32 cellular contexts compared by ENCODE assay signal in genomic region chr13:24150613-24151012, GRCh38.
"Had no signal": no experiment of that assay in that cellular context is flagged by ENCODE, and none has a peak within 500 bp of the region (broad histone marks: within the 10 kb centered on the region; RNA-seq: fewer than 3 reads in every experiment).

No MANE protein-coding gene starts in this region.

- H3K9me3 ChIP-seq: esophagus muscularis mucosa, gastrocnemius medialis, heart left ventricle had no signal

- H3K36me3 ChIP-seq: brain microvascular endothelial cell, esophagus muscularis mucosa, gastrocnemius medialis, heart left ventricle, WERI-Rb-1 had no signal

- H3K27me3 ChIP-seq: brain microvascular endothelial cell, esophagus muscularis mucosa, foreskin keratinocyte, gastrocnemius medialis, heart left ventricle had no signal

- H3K27ac ChIP-seq: brain microvascular endothelial cell, esophagus muscularis mucosa, foreskin keratinocyte, gastrocnemius medialis, heart left ventricle, WERI-Rb-1 had no signal

- H3K36me3 Mint-ChIP-seq: activated naive CD8-positive, alpha-beta T cell had no signal

- H3K27ac Mint-ChIP-seq: activated B cell treated with CpG ODN at 0.5 μM for 24 hours; activated CD8-positive, alpha-beta T cell treated with anti-CD3 and anti-CD28 coated beads for 36 hours; activated naive CD8-positive, alpha-beta T cell; activated T-helper 17 cell treated with anti-CD3 and anti-CD28 coated beads, Interleukin-2, amount 50 U/mL, for 72 hours; effector memory CD8-positive, alpha-beta T cell; T-helper 1 cell treated with Interleukin-12 subunit alpha and Interleukin-12 subunit beta and Interleukin-4 antibody, amounts not matched to agents 30 μg/mL and 1 μg/mL, for 36 hours; T-helper 2 cell treated with Interferon-gamma antibody and Interleukin-4, amounts not matched to agents 5 μg/mL and 100 μg/mL, for 36 hours had no signal

- ATAC-seq: activated CD4-positive, CD25-positive, alpha-beta regulatory T cell treated with anti-CD3 and anti-CD28 coated beads, Interleukin-2, amount 50 U/mL, for 24 hours; activated CD8-positive, alpha-beta T cell treated with anti-CD3 and anti-CD28 coated beads for 36 hours; activated T-cell treated with anti-CD3 and anti-CD28 coated beads, Interleukin-2, amount 50 U/mL, for 4 hours; activated T-helper 17 cell treated with anti-CD3 and anti-CD28 coated beads, Interleukin-2, amount 50 U/mL, for 72 hours; effector memory CD8-positive, alpha-beta T cell; foreskin keratinocyte; gastrocnemius medialis; heart left ventricle had no signal

- H3K4me3 Mint-ChIP-seq: activated B cell treated with CpG ODN at 0.5 μM for 24 hours; activated CD8-positive, alpha-beta T cell treated with anti-CD3 and anti-CD28 coated beads for 36 hours; activated naive CD8-positive, alpha-beta T cell; activated T-cell treated with anti-CD3 and anti-CD28 coated beads, Interleukin-2, amount 50 U/mL, for 4 hours; activated T-helper 17 cell treated with anti-CD3 and anti-CD28 coated beads, Interleukin-2, amount 50 U/mL, for 72 hours; effector memory CD8-positive, alpha-beta T cell; T-helper 1 cell treated with Interleukin-12 subunit alpha and Interleukin-12 subunit beta and Interleukin-4 antibody, amounts not matched to agents 30 μg/mL and 1 μg/mL, for 36 hours; T-helper 2 cell treated with Interferon-gamma antibody and Interleukin-4, amounts not matched to agents 5 μg/mL and 100 μg/mL, for 36 hours had no signal

- H3K9me3 Mint-ChIP-seq: activated B cell treated with CpG ODN at 0.5 μM for 24 hours; activated CD8-positive, alpha-beta T cell treated with anti-CD3 and anti-CD28 coated beads for 36 hours; activated T-cell treated with anti-CD3 and anti-CD28 coated beads, Interleukin-2, amount 50 U/mL, for 4 hours; activated T-helper 17 cell treated with anti-CD3 and anti-CD28 coated beads, Interleukin-2, amount 50 U/mL, for 72 hours; effector memory CD8-positive, alpha-beta T cell; T-helper 1 cell treated with Interleukin-12 subunit alpha and Interleukin-12 subunit beta and Interleukin-4 antibody, amounts not matched to agents 30 μg/mL and 1 μg/mL, for 36 hours; T-helper 2 cell treated with Interferon-gamma antibody and Interleukin-4, amounts not matched to agents 5 μg/mL and 100 μg/mL, for 36 hours had no signal

- DNase-seq: activated B cell treated with CpG ODN at 0.5 μM for 24 hours; activated CD4-positive, alpha-beta T cell treated with anti-CD3 and anti-CD28 coated beads for 48 hours; activated CD4-positive, alpha-beta T cell treated with anti-CD3 and anti-CD28 coated beads, Interleukin-2, amount 50 U/mL, for 1 hour; activated CD4-positive, alpha-beta T cell treated with anti-CD3 and anti-CD28 coated beads, Interleukin-2, amount 50 U/mL, for 48 hours; activated CD8-positive, alpha-beta memory T cell treated with anti-CD3 and anti-CD28 coated beads for 24 hours; activated CD8-positive, alpha-beta T cell treated with anti-CD3 and anti-CD28 coated beads for 36 hours; activated effector memory CD4-positive, alpha-beta T cell treated with Interleukin-2 at 50 U/mL for 16 hours; activated gamma-delta T cell treated with Interleukin-2 at 50 U/mL for 16 hours; activated naive CD4-positive, alpha-beta T cell treated with anti-CD3 and anti-CD28 coated beads, Interleukin-2, amount 50 U/mL, for 16 hours; activated naive CD4-positive, alpha-beta T cell treated with Interleukin-2 at 50 U/mL for 16 hours; activated T-cell treated with anti-CD3 and anti-CD28 coated beads, Interleukin-2, amount 50 U/mL, for 4 hours; amniotic stem cell; anterior cingulate cortex; brain microvascular endothelial cell; caudate nucleus; cortex of kidney; dermis blood vessel endothelial cell; effector CD4-positive, alpha-beta T cell; effector memory CD8-positive, alpha-beta T cell; erythroblast; foreskin keratinocyte; gastrocnemius medialis; glutamatergic neuron; heart left ventricle; T1000; WERI-Rb-1 had no signal

- H3K27me3 Mint-ChIP-seq: activated CD8-positive, alpha-beta T cell treated with anti-CD3 and anti-CD28 coated beads for 36 hours; activated naive CD8-positive, alpha-beta T cell had no signal

- H3K4me1 Mint-ChIP-seq: activated B cell treated with CpG ODN at 0.5 μM for 24 hours had no signal

- H3K4me1 ChIP-seq: gastrocnemius medialis, heart left ventricle had no signal

- H3K4me3 ChIP-seq: esophagus muscularis mucosa, gastrocnemius medialis, heart left ventricle had no signal
